ENCODE assay signal across 1 cellular context in the genomic region with DNA sequence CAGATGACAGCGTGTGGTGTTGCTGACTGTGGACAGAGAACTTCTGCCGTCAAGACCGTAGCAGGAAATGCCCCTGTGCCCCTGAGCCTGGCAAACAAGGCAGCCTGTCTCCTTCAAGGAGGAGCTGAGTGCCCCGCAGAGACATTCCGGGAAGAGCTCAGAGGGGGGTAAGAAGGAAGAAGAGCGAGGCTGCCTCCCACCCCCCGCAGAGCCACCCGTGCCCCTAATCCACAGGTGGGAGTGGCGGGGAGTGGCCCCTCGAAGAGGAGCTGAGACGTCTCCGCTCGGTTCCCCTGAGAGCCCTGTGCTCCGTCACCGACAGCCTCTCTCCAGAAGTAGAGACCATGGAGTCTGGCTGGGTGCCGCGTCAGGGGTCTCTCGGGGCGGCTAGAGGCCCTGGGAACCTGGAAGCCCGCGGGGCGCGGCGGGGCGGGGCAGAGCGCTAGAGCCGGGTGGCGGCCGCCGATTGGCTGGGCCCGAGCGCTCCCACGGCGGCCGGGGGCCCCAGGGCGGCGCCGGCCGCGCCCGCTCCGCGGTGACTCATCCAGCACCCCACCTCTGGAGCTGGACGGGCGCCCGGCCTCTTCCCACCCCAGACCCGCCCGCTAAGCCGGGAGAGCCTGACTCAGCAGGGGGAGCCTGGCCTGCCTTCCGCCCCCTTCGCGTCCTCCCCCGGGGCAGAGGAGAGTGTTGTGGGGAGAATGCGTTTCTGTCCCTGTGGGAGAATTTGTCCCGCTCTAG.
A peak's percentile ranks its signal among the peaks of the same experiment; 100 is the strongest.
TF ChIP-seq lines count a peak whose summit lies in the region.

No MANE protein-coding gene starts in this region.

TF ChIP-seq in IMR-90, 13 proteins besides CTCF, POLR2A, EP300 and RAD21 (continued from another document):
- TF ChIP-seq, protein P1, sequence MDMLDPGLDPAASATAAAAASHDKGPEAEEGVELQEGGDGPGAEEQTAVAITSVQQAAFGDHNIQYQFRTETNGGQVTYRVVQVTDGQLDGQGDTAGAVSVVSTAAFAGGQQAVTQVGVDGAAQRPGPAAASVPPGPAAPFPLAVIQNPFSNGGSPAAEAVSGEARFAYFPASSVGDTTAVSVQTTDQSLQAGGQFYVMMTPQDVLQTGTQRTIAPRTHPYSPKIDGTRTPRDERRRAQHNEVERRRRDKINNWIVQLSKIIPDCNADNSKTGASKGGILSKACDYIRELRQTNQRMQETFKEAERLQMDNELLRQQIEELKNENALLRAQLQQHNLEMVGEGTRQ (IDR thresholded peaks at IDR 0.05; ENCODE audit: low read depth, low read length) = no peak
- TF ChIP-seq BHLHE40 (IDR thresholded peaks at IDR 0.05; ENCODE audit: low read depth, low read length) = peak; percentile 27; the same call in 1 of the 2 replicates
- no peak for TF ChIP-seq RFX5 (IDR thresholded peaks at IDR 0.05; ENCODE audit: low read depth, low read length)
- peak; percentile 70 for TF ChIP-seq MAFK (IDR thresholded peaks at IDR 0.05; ENCODE audit: low read depth, low read length)
- TF ChIP-seq SMC3 (IDR thresholded peaks at IDR 0.05; ENCODE audit: low read depth, low read length) = 0 out of 2 replicates have a peak, but pooled peaks have one; percentile 3
- TF ChIP-seq MXI1 (IDR thresholded peaks at IDR 0.05; ENCODE audit: borderline replicate concordance, low read depth, low read length) = no peak
- TF ChIP-seq FOS (IDR thresholded peaks at IDR 0.05; ENCODE audit: low read depth, low read length) = peak; percentile 77
- peak; percentile 88; the same call in 1 of the 2 replicates for TF ChIP-seq MAZ (IDR thresholded peaks at IDR 0.05; ENCODE audit: borderline replicate concordance, low read depth, low read length)
- peak; percentile 60; the same call in 1 of the 2 replicates for TF ChIP-seq NFE2L2 (IDR thresholded peaks at IDR 0.05; ENCODE audit: low read depth, low read length)
TF ChIP-seq in IMR-90: peak in this region for 6.
